Comparison of ENCODE assay signal across 8 cellular contexts in the genomic region with DNA sequence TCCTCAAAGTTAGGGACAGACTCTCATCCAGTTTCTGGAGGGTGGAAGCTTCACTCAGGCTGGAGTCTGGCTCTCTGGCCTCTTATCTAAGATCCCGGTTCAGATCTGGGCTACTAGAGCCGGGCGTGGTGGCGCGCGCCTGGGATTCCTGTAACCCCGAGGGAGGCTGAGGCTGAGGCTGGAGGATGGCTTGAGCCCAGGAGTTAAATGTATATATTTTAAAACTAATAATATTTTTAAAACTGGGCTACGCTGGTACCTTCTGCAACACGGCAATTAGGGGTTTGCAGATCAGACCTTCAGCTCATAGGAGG. TPM values are rescaled to one million over a fixed set of nuclear protein-coding genes. Genes with fewer than 3 reads are reported as not detected.
A peak's percentile ranks its signal among the peaks of the same experiment; 100 is the strongest.
DNase-seq lines count a peak whose midpoint lies in the region; ATAC-seq, FAIRE-seq and TF ChIP-seq lines count a peak whose summit lies in the region.

No MANE protein-coding gene starts in this region.

- TF ChIP-seq CTCF in astrocyte (IDR thresholded peaks at IDR 0.05; ENCODE audit: insufficient read depth, low read depth, low read length) (no peak), right lobe of liver (IDR thresholded peaks at IDR 0.05) (no peak), thoracic aorta (IDR thresholded peaks at IDR 0.05) (no peak)

- CTCF ChIA-PET in activated CD4-positive, alpha-beta T cell treated with anti-CD3 and anti-CD28 coated beads, Interleukin-2, amount 10 ng/mL, durations not matched to agents 7 days and 5 days (lab: Charles Lee), result interaction anchor here (1.8 to 3.7 kb wide), 2 partner anchors 12 to 15 kb away, joined by 9 to 35 read pairs; no protein-coding TSS in a partner anchor

- no peak for TF ChIP-seq POLR2A in right lobe of liver (IDR thresholded peaks at IDR 0.05)
- no peak for TF ChIP-seq POLR2A in GM12892 (IDR thresholded peaks at IDR 0.05; ENCODE audit: low read depth, low read length)

- H3K4me3 ChIP-seq in astrocyte (ENCODE audit: insufficient read depth, low read depth, low read length) (peak overlapping the region; percentile 88), right lobe of liver (peak overlapping the region; percentile 70 to 87 (median 72)), thoracic aorta (peak overlapping the region; percentile 89)

- H4K20me1 ChIP-seq in astrocyte (ENCODE audit: insufficient read depth, low read length), result no peaks in the 10 kb centered on the region

- H3K4me3 Mint-ChIP-seq in activated CD4-positive, alpha-beta T cell treated with anti-CD3 and anti-CD28 coated beads, Interleukin-2, amount 10 ng/mL, durations not matched to agents 7 days and 5 days, result peak overlapping the region; percentile 99
- H3K4me3 Mint-ChIP-seq in astrocyte (ENCODE audit: unreplicated experiment), result peak overlapping the region; percentile 100

- H3K36me3 Mint-ChIP-seq in activated CD4-positive, alpha-beta T cell treated with anti-CD3 and anti-CD28 coated beads, Interleukin-2, amount 10 ng/mL, durations not matched to agents 7 days and 5 days (ENCODE audit: low read depth), result no peaks in the 10 kb centered on the region
- H3K36me3 Mint-ChIP-seq in astrocyte (ENCODE audit: low read depth, unreplicated experiment), result no peaks in the 10 kb centered on the region

- no peaks in the 10 kb centered on the region for H3K9me3 ChIP-seq in astrocyte (ENCODE audit: insufficient read depth, low read depth, low read length)
- no peaks in the 10 kb centered on the region for H3K9me3 ChIP-seq in right lobe of liver
- no peaks in the 10 kb centered on the region for H3K9me3 ChIP-seq in thoracic aorta

- H2AFZ ChIP-seq in astrocyte (ENCODE audit: low read depth, low read length), result peak overlapping the region; percentile 94

- H3K27me3 ChIP-seq in astrocyte (ENCODE audit: insufficient read depth, low read length), result no peaks in the 10 kb centered on the region
- no peaks in the 10 kb centered on the region for H3K27me3 ChIP-seq in right lobe of liver
- H3K27me3 ChIP-seq in thoracic aorta (replicated peaks; ENCODE audit: insufficient read depth), result no peaks in the 10 kb centered on the region

- peak overlapping the region; percentile 99 for H3K27ac Mint-ChIP-seq in activated CD4-positive, alpha-beta T cell treated with anti-CD3 and anti-CD28 coated beads, Interleukin-2, amount 10 ng/mL, durations not matched to agents 7 days and 5 days
- H3K27ac Mint-ChIP-seq in astrocyte (ENCODE audit: unreplicated experiment), result no peak overlapping the region

- peaks cover 22% of the 10 kb centered on the region for H3K79me2 ChIP-seq in astrocyte (ENCODE audit: insufficient read depth, low read length)

- H3K9me3 Mint-ChIP-seq in activated CD4-positive, alpha-beta T cell treated with anti-CD3 and anti-CD28 coated beads, Interleukin-2, amount 10 ng/mL, durations not matched to agents 7 days and 5 days, result no peaks in the 10 kb centered on the region
- peaks cover 1% of the 10 kb centered on the region for H3K9me3 Mint-ChIP-seq in astrocyte (ENCODE audit: unreplicated experiment)

- peaks cover 21% of the 10 kb centered on the region for H3K4me1 Mint-ChIP-seq in activated CD4-positive, alpha-beta T cell treated with anti-CD3 and anti-CD28 coated beads, Interleukin-2, amount 10 ng/mL, durations not matched to agents 7 days and 5 days
- peaks cover 7% of the 10 kb centered on the region for H3K4me1 Mint-ChIP-seq in astrocyte (ENCODE audit: low read depth, unreplicated experiment)

- DNase-seq in activated CD4-positive, alpha-beta T cell treated with anti-CD3 and anti-CD28 coated beads, Interleukin-2, amount 10 ng/mL, durations not matched to agents 7 days and 5 days, result no peak
- no peak for DNase-seq in activated CD4-positive, alpha-beta T cell treated with anti-CD3 and anti-CD28 coated beads, Interleukin-2, amount 50 U/mL, for 1 hour
- DNase-seq in astrocyte (ENCODE audit: low read depth) (no peak), right lobe of liver (no peak), thoracic aorta (ENCODE audit: low spot score) (no peak), GM12892 (ENCODE audit: insufficient read length) (no peak), foreskin melanocyte (no peak)

- peaks cover 30% of the 10 kb centered on the region for H3K27me3 Mint-ChIP-seq in activated CD4-positive, alpha-beta T cell treated with anti-CD3 and anti-CD28 coated beads, Interleukin-2, amount 10 ng/mL, durations not matched to agents 7 days and 5 days
- H3K27me3 Mint-ChIP-seq in astrocyte (ENCODE audit: low read depth, unreplicated experiment), result peaks cover 37% of the 10 kb centered on the region

- ATAC-seq in right lobe of liver (no peak), thoracic aorta (ENCODE audit: insufficient number of reproducible peaks, low FRiP score, low read depth) (no peak), GM18873 (IDR thresholded peaks at IDR 0.05; ENCODE audit: low FRiP score, unreplicated experiment) (no peak)

- H3K27ac ChIP-seq in astrocyte (ENCODE audit: low read depth, low read length) (peak overlapping the region; percentile 84), right lobe of liver (peak overlapping the region; percentile 64 to 92 (median 89)), thoracic aorta (peak overlapping the region; percentile 73 to 82)

- peak overlapping the region; percentile 92 for H3K4me2 ChIP-seq in astrocyte (ENCODE audit: low read length)

- WGBS in right lobe of liver (ENCODE audit: insufficient coverage, low coverage, low lambda C conversion rate, missing lambda C conversion rate), result 66% methylated on average over 7 of the region's 9 CpGs

- H3K4me1 ChIP-seq in astrocyte (ENCODE audit: insufficient read depth, low read length) (peaks cover 8% of the 10 kb centered on the region), right lobe of liver (peaks cover 0 to 5% (median 0%) of the 10 kb centered on the region in 4 donors), thoracic aorta (ENCODE audit: control insufficient read depth in 1 of 2, low read depth in 2 of 2) (peaks cover 0 to 13% of the 10 kb centered on the region in 2 donors)

- no peaks in the 10 kb centered on the region for H3K36me3 ChIP-seq in astrocyte (ENCODE audit: insufficient read depth, low read length)
- H3K36me3 ChIP-seq in right lobe of liver, result no peaks in the 10 kb centered on the region
- no peaks in the 10 kb centered on the region for H3K36me3 ChIP-seq in thoracic aorta

- FAIRE-seq in astrocyte (lab: Jason Lieb, UNC) (no peak), GM12892 (lab: Jason Lieb, UNC) (no peak)

- POLR2A ChIA-PET in activated CD4-positive, alpha-beta T cell treated with anti-CD3 and anti-CD28 coated beads, Interleukin-2, amount 10 ng/mL, durations not matched to agents 7 days and 5 days (lab: Charles Lee), result interaction anchor here (0.7 to 1.0 kb wide), 2 partner anchors 39 to 546 kb away, joined by 3 read pairs; a partner anchor contains a TSS

- intact Hi-C loops in right lobe of liver (cut with DNase I), result no loop called here

- H3K9ac ChIP-seq in astrocyte (ENCODE audit: low read length), result peak overlapping the region; percentile 88

RNA-seq across cellular contexts. Expression of a gene that starts 0.7 kb away (rescaled TPM):
- 1 to 10 TPM; 8.9 to 9.3 TPM for total RNA-seq in activated CD4-positive, alpha-beta T cell treated with anti-CD3 and anti-CD28 coated beads, Interleukin-2, amount 10 ng/mL, durations not matched to agents 7 days and 5 days
- total RNA-seq in astrocyte (7.8 and 9.6 TPM in 2 replicates), right lobe of liver (1 to 10 TPM; 3.9 to 7.3 (median 6.0) TPM), thoracic aorta (10 to 100 TPM in 1 of 2 donors, 1 to 10 TPM in 1; 9.3 to 16.9 TPM)
- polyA plus RNA-seq in GM12892 (2012; ENCODE audit: missing spikeins), result 5.1 TPM

RNA-seq across cellular contexts. Expression of a gene that starts 26.9 kb away (rescaled TPM):
- not detected for total RNA-seq in activated CD4-positive, alpha-beta T cell treated with anti-CD3 and anti-CD28 coated beads, Interleukin-2, amount 10 ng/mL, durations not matched to agents 7 days and 5 days
- total RNA-seq in astrocyte (not detected in 2 replicates), right lobe of liver (not detected), thoracic aorta (not detected)
- polyA plus RNA-seq in GM12892 (2012; ENCODE audit: missing spikeins), result not detected

RNA-seq across cellular contexts. Expression of a gene that starts 38.8 kb away (rescaled TPM):
- total RNA-seq in activated CD4-positive, alpha-beta T cell treated with anti-CD3 and anti-CD28 coated beads, Interleukin-2, amount 10 ng/mL, durations not matched to agents 7 days and 5 days, result 100 to 1,000 TPM; 247 to 291 TPM
- total RNA-seq in astrocyte (193 and 207 TPM in 2 replicates), right lobe of liver (100 to 1,000 TPM in 1 of 6 experiments, 10 to 100 TPM in 5; 25.4 to 105 (median 48.1) TPM), thoracic aorta (100 to 1,000 TPM; 107 to 153 TPM)
- polyA plus RNA-seq in GM12892 (2012; ENCODE audit: missing spikeins), result 173 TPM
